ENCODE assay signal across 24 cellular contexts in the genomic region with DNA sequence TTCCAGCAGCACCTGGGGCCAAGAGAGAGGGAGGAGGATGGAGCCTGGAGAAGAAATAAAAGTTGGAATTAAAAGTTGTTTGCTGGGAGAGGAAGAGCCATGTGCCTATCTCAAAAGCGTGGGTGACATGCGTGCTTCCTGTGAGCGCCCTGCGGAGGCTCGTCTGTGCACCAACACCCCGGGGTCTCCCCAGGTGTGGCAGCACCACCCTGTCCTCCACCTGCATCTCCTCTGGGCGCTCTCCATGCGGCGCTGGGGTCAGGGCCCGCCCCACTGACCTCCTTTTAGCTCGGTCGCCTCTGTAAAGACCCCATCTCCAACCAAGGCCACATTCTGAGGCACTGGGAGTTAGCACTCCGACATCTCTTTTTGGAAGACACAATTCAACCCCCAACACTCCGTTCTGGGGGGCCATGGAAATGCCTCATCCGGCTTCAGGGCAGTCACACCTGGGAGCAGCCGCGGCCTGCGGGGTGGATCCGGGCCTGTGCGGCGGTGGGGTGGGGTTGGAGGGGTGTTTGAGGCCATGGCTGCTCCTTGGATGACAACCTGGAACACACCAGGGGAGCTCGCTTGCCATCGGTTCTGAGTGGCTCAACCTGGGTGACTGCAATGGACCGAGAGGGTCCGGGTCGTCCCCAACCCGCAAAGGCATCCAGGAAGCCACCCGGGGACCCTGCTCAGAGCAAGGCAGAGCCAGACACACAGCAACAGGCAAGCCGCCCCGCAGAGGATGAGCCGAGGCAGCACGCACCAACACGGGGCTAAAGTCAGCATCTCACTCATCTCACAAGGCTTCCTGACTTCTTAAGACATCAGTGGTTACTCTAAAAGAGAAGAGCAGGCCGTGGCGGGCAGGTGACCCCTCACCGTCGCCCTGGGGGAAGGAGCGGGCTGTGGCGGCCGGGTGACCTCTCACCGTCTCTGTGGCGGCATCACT.
DNase-seq lines count a peak whose midpoint lies in the region; ATAC-seq, FAIRE-seq and TF ChIP-seq lines count a peak whose summit lies in the region.
"Had no signal": no experiment of that assay in that cellular context is flagged by ENCODE, and none has a peak within 500 bp of the region (broad histone marks: within the 10 kb centered on the region; RNA-seq: fewer than 3 reads in every experiment).

No MANE protein-coding gene starts in this region.

- H2AK9ac ChIP-seq in IMR-90 (replicated peaks; ENCODE audit: low read depth, low read length, poor library complexity), result peak overlapping the region; percentile 42

- H3K14ac ChIP-seq in IMR-90 (replicated peaks; ENCODE audit: low read depth, low read length), result no peak overlapping the region

- dilution Hi-C loops in IMR-90 (cut with HindIII; ENCODE audit: low sequenced_read_pairs, unreplicated experiment), result no loop called here

- H4K8ac ChIP-seq in IMR-90 (ENCODE audit: low read depth in 2 of 2, low read length in 2 of 2), result no peak overlapping the region

- no peak overlapping the region for H2BK20ac ChIP-seq in IMR-90 (ENCODE audit: low read depth, low read length)

- no peak for FAIRE-seq in kidney (lab: Jason Lieb, UNC)
- FAIRE-seq: G401.6 had no signal

- no TSS peak for BruUV-seq in IMR-90 (replicated peaks; lab: Mats Ljungman, UMichigan)

- no peak overlapping the region for H4K5ac ChIP-seq in IMR-90 (ENCODE audit: low read depth, low read length)

- H2AK5ac ChIP-seq in IMR-90 (ENCODE audit: low read depth, low read length), result no peak overlapping the region

- H3K27me3 ChIP-seq in IMR-90 (ENCODE audit: control insufficient read depth, insufficient read depth, low read length), result peaks cover 47% of the 10 kb centered on the region

- no peak overlapping the region for H3K18ac ChIP-seq in IMR-90 (ENCODE audit: low read depth, low read length)

- CTCF ChIA-PET in IMR-90 (lab: Yijun Ruan, JAX), result no interaction called here

- WGBS in IMR-90 (ENCODE audit: extremely low coverage in 2 of 2, insufficient read length in 1 of 2), 2 experiments, result 81% methylated on average over 18 of the region's 42 CpGs; no CpG with 5 or more reads in 1 of the 2 experiments

- H3K9me1 ChIP-seq in IMR-90 (ENCODE audit: insufficient read depth, low read length), result peaks cover 9% of the 10 kb centered on the region

- H3K4me3 ChIP-seq in IMR-90 (ENCODE audit: insufficient read depth, low read depth, low read length) (no peak overlapping the region), kidney (ENCODE audit: low read length in 2 of 2) (no peak overlapping the region)
- H3K4me3 ChIP-seq: GM23338, PC-9 had no signal

- H3K4ac ChIP-seq in IMR-90 (ENCODE audit: low read depth, low read length), result no peak overlapping the region

- no peak overlapping the region for H2BK15ac ChIP-seq in IMR-90 (ENCODE audit: low read depth, low read length)

- no peaks in the 10 kb centered on the region for H3K79me1 ChIP-seq in IMR-90 (ENCODE audit: low read depth in 1 of 2, low read length in 2 of 2)

- no peak for TF ChIP-seq CTCF in IMR-90 (conservative IDR thresholded peaks at IDR 0.05; ENCODE audit: low read depth, low read length)
- TF ChIP-seq CTCF in kidney (IDR thresholded peaks at IDR 0.05; ENCODE audit: borderline replicate concordance, extremely low read depth, insufficient read depth), result no peak

- intact Hi-C loops in IMR-90 (cut with micrococcal nuclease) (no loop called here), kidney (cut with DNase I) (no loop called here), posterior vena cava (cut with DNase I) (no loop called here)

- no peak overlapping the region for H3K27ac ChIP-seq in IMR-90 (ENCODE audit: insufficient read depth, low read length)
- no peak overlapping the region for H3K27ac ChIP-seq in kidney (ENCODE audit: low read depth in 2 of 2, low read length in 2 of 2)
- H3K27ac ChIP-seq: HL-60, PC-9 had no signal

- H3K4me1 ChIP-seq in IMR-90 (ENCODE audit: control insufficient read depth, insufficient read depth, low read length) (peaks cover 4% of the 10 kb centered on the region; the same call in 1 of the 2 replicates), kidney (ENCODE audit: control insufficient read depth in 1 of 2, insufficient read depth in 1 of 2, low read depth in 1 of 2, low read length in 2 of 2) (peaks cover 18 to 30% of the 10 kb centered on the region in 2 donors)

- no peak for TF ChIP-seq POLR2A in IMR-90 (IDR thresholded peaks at IDR 0.05; ENCODE audit: low read depth, low read length)

- in situ Hi-C loops in IMR-90 (cut with MboI; ENCODE audit: low sequenced_read_pairs), result no loop called here

- H3K36me3 ChIP-seq in IMR-90 (ENCODE audit: control insufficient read depth, insufficient read depth, low read length) (peaks cover 3% of the 10 kb centered on the region), kidney (ENCODE audit: control insufficient read depth in 1 of 2, insufficient read depth in 2 of 2, low read length in 2 of 2) (no peaks in the 10 kb centered on the region)

- no peak overlapping the region for H3K9ac ChIP-seq in IMR-90 (ENCODE audit: low read depth, low read length)
- no peak overlapping the region for H3K9ac ChIP-seq in kidney (ENCODE audit: low read length in 2 of 2)

- DNase-seq in ELF-1 (ENCODE audit: low read depth, low spot score) (peak; percentile 28), IMR-90 (no peak), kidney (peak; percentile 67), posterior vena cava (ENCODE audit: low spot score) (peak; percentile 79), NCI-H69 (lab: John Stamatoyannopoulos, UW) (no peak), H4 (ENCODE audit: low spot score) (no peak)
- DNase-seq: C1 segment of cervical spinal cord; CD4-positive, alpha-beta memory T cell; COR-L47; DMS53; HCEC 1CT; Karpas-422; MV-4-11; NCI-H1105; NCI-H1694; NCI-H2029 treated with DMSO at 0.1 percent for 48 hours; NCI-H446 treated with DMSO at 0.1 percent for 48 hours; NCI-H526; PC-9; SHP77 treated with DMSO at 0.1 percent for 48 hours had no signal

- H4K91ac ChIP-seq in IMR-90 (ENCODE audit: insufficient read depth, low read depth, low read length), result no peak overlapping the region

- POLR2A ChIA-PET in IMR-90 (lab: Charles Lee; ENCODE audit: unreplicated experiment), result no interaction called here

- TF ChIP-seq RAD21 in IMR-90 (IDR thresholded peaks at IDR 0.05; ENCODE audit: low read length), result no peak

- no peak overlapping the region for H3K56ac ChIP-seq in IMR-90 (ENCODE audit: extremely low read depth, insufficient read depth, low read length)

- no peak overlapping the region for H2BK120ac ChIP-seq in IMR-90 (ENCODE audit: low read depth, low read length)

- H4K20me1 ChIP-seq in IMR-90 (ENCODE audit: insufficient read depth, low read length), result no peaks in the 10 kb centered on the region

- ATAC-seq in IMR-90 (ENCODE audit: low read depth), result no peak
- no peak for ATAC-seq in HG03521 (IDR thresholded peaks at IDR 0.05; ENCODE audit: unreplicated experiment)
- ATAC-seq: GM23338 had no signal

- H2AFZ ChIP-seq in IMR-90 (replicated peaks; ENCODE audit: low read length, poor library complexity), result no peak overlapping the region
- H2AFZ ChIP-seq: PC-9 had no signal

- no peaks in the 10 kb centered on the region for H3K9me3 ChIP-seq in IMR-90 (ENCODE audit: control insufficient read depth, insufficient read depth, low read length)
- no peaks in the 10 kb centered on the region for H3K9me3 ChIP-seq in kidney (ENCODE audit: control insufficient read depth in 1 of 2, low read length in 2 of 2)

- no peak overlapping the region for H3K23ac ChIP-seq in IMR-90 (ENCODE audit: low read depth, low read length)

- H3K4me2 ChIP-seq in IMR-90 (ENCODE audit: low read depth, low read length), result no peak overlapping the region
- H3K4me2 ChIP-seq: GM23338, PC-9 had no signal

- H2BK5ac ChIP-seq in IMR-90 (ENCODE audit: low read depth, low read length, poor library complexity, severe bottlenecking), result no peak overlapping the region

TF ChIP-seq in IMR-90, 13 proteins besides CTCF, POLR2A, EP300 and RAD21:
- TF ChIP-seq, protein P1, sequence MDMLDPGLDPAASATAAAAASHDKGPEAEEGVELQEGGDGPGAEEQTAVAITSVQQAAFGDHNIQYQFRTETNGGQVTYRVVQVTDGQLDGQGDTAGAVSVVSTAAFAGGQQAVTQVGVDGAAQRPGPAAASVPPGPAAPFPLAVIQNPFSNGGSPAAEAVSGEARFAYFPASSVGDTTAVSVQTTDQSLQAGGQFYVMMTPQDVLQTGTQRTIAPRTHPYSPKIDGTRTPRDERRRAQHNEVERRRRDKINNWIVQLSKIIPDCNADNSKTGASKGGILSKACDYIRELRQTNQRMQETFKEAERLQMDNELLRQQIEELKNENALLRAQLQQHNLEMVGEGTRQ (IDR thresholded peaks at IDR 0.05; ENCODE audit: low read depth, low read length), result no peak
- no peak for TF ChIP-seq FOS (IDR thresholded peaks at IDR 0.05; ENCODE audit: low read depth, low read length)
- no peak for TF ChIP-seq RFX5 (IDR thresholded peaks at IDR 0.05; ENCODE audit: low read depth, low read length)
- TF ChIP-seq MXI1 (IDR thresholded peaks at IDR 0.05; ENCODE audit: borderline replicate concordance, low read depth, low read length), result no peak

Comparison
In these comparisons a context has a peak if more than half of its experiments do, and no peak if none do; other contexts are left out.
1. DNase-seq: peak in ELF-1 (single experiment), kidney (single experiment) and posterior vena cava (single experiment); none in IMR-90 (single experiment), NCI-H69 (single experiment) and H4 (single experiment).